In the genomic region with DNA sequence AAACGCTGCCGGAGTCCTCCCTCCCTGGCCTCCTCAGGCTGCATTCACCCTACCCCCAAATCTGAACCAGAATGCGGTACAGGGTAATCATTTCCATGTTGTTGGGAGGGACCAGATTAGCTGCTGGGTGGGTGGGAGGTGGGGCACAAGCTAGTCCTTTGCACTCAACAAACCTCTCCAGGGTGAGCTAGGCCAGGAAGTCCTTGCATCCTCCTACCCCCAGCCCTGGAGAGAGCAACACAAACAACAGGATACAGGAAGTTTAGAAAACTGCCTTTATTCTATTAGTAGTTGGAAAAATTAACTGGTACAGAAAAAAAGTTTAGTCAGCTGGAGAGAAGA, we compare ENCODE assay signal across 8 cellular contexts. TPM values are rescaled to one million over a fixed set of nuclear protein-coding genes. Genes with fewer than 3 reads are reported as not detected.
DNase-seq lines count a peak whose midpoint lies in the region; ATAC-seq, FAIRE-seq and TF ChIP-seq lines count a peak whose summit lies in the region.

No MANE protein-coding gene starts in this region.

- peak overlapping the region; percentile 67 for H3K4me2 ChIP-seq in Karpas-422 (ENCODE audit: low read depth, low read length, poor library complexity, severe bottlenecking)

- peaks cover 21% of the 10 kb centered on the region for H3K36me3 ChIP-seq in Karpas-422 (ENCODE audit: insufficient read depth, low read length)

- H3K4me1 Mint-ChIP-seq in naive thymus-derived CD8-positive, alpha-beta T cell: peaks cover 16 to 51% (median 36%) of the 10 kb centered on the region in 4 donors

- FAIRE-seq in D721Med (lab: Jason Lieb, UNC): no peak

- no peaks in the 10 kb centered on the region for H3K27me3 Mint-ChIP-seq in naive thymus-derived CD8-positive, alpha-beta T cell

- no peaks in the 10 kb centered on the region for H3K9me2 ChIP-seq in Karpas-422 (replicated peaks; ENCODE audit: insufficient read depth, low read length)

- H3K27ac ChIP-seq in Karpas-422 (ENCODE audit: low read length) (peak overlapping the region; percentile 67), cingulate gyrus (ENCODE audit: low read depth, low read length) (peak overlapping the region; percentile 83)

- in situ Hi-C loops in KBM-7 (cut with MboI; ENCODE audit: low pct_unique_long_range_greater_than_20kb, low sequenced_read_pairs): no loop called here

- no peak for TF ChIP-seq CTCF in omental fat pad (IDR thresholded peaks at IDR 0.05)
- TF ChIP-seq CTCF in D721Med (IDR thresholded peaks at IDR 0.05; ENCODE audit: insufficient read depth, missing control alignments): no peak

- H3K79me2 ChIP-seq in Karpas-422 (ENCODE audit: low read length): peaks cover 15% of the 10 kb centered on the region

- H3K9me3 ChIP-seq in Karpas-422 (ENCODE audit: low read length): no peaks in the 10 kb centered on the region

- peak overlapping the region; percentile 75 to 98 (median 90) for H3K27ac Mint-ChIP-seq in naive thymus-derived CD8-positive, alpha-beta T cell

- no peaks in the 10 kb centered on the region for H3K9me3 Mint-ChIP-seq in naive thymus-derived CD8-positive, alpha-beta T cell

- peak overlapping the region; percentile 70 for H3K4me3 ChIP-seq in Karpas-422 (ENCODE audit: low read length)

- H2AFZ ChIP-seq in Karpas-422 (ENCODE audit: low read length): no peak overlapping the region

- peak; percentile 10 for ATAC-seq in GM19395 (IDR thresholded peaks at IDR 0.05; ENCODE audit: unreplicated experiment)
- ATAC-seq in naive thymus-derived CD8-positive, alpha-beta T cell: peak in 1 of 2 donors; percentile 2
- ATAC-seq in omental fat pad (ENCODE audit: low FRiP score): no peak

- H3K4me3 Mint-ChIP-seq in naive thymus-derived CD8-positive, alpha-beta T cell: peak overlapping the region; percentile 87 to 98 (median 95)

- H3K9ac ChIP-seq in Karpas-422 (ENCODE audit: low read length): peak overlapping the region; percentile 76

- H4K20me1 ChIP-seq in Karpas-422 (ENCODE audit: insufficient read depth, low read depth, low read length): no peaks in the 10 kb centered on the region

- POLR2A ChIA-PET in naive thymus-derived CD8-positive, alpha-beta T cell (lab: Charles Lee): interaction anchor here (0.8 to 4.9 kb wide), 9 partner anchors 11 to 111 kb away, joined by 3 to 69 read pairs (median 5); partner anchors contain the start of genes DAG1, NICN1, RHOA and TCTA

- no peaks in the 10 kb centered on the region for H3K27me3 ChIP-seq in Karpas-422 (ENCODE audit: low read length)

- no peak for DNase-seq in Karpas-422
- peak in 2 of 10 donors; percentile 9 to 13 for DNase-seq in naive thymus-derived CD8-positive, alpha-beta T cell
- no peak for DNase-seq in D341Med (ENCODE audit: low spot score)
- no peak for DNase-seq in KBM-7
- no peak for DNase-seq in omental fat pad (ENCODE audit: low spot score)
- no peak for DNase-seq in D721Med (ENCODE audit: insufficient read length, low spot score)

- H3K36me3 Mint-ChIP-seq in naive thymus-derived CD8-positive, alpha-beta T cell: peaks cover 0 to 56% (median 22%) of the 10 kb centered on the region in 3 donors

- peaks cover 24% of the 10 kb centered on the region for H3K4me1 ChIP-seq in Karpas-422 (ENCODE audit: low read length)

RNA-seq across cellular contexts. Expression of gene GPX1, which starts 0.7 kb away (rescaled TPM):
- 89.0 and 127 TPM in 2 replicates for total RNA-seq in Karpas-422 (2014; rRNA removed; shearing (Covaris generic); ENCODE audit: low replicate concordance)
- total RNA-seq in naive thymus-derived CD8-positive, alpha-beta T cell: 10 to 100 TPM; 73.6 to 83.7 TPM
- 100 to 1,000 TPM; 149 to 249 (median 224) TPM for polyA plus RNA-seq in naive thymus-derived CD8-positive, alpha-beta T cell
- total RNA-seq in omental fat pad: 100 to 1,000 TPM; 318 to 730 (median 464) TPM

RNA-seq across cellular contexts. Expression of gene USP4, which starts 19.0 kb away (rescaled TPM):
- 30.0 and 31.7 TPM in 2 replicates for total RNA-seq in Karpas-422 (2014; rRNA removed; shearing (Covaris generic); ENCODE audit: low replicate concordance)
- total RNA-seq in naive thymus-derived CD8-positive, alpha-beta T cell: 100 to 1,000 TPM; 108 to 118 TPM
- polyA plus RNA-seq in naive thymus-derived CD8-positive, alpha-beta T cell: 10 to 100 TPM; 49.6 to 69.1 (median 50.6) TPM
- total RNA-seq in omental fat pad: 10 to 100 TPM; 17.3 to 43.3 (median 34.6) TPM

RNA-seq across cellular contexts. Expression of gene RHOA, which starts 52.9 kb away (rescaled TPM):
- 227 and 281 TPM in 2 replicates for total RNA-seq in Karpas-422 (2014; rRNA removed; shearing (Covaris generic); ENCODE audit: low replicate concordance)
- total RNA-seq in naive thymus-derived CD8-positive, alpha-beta T cell: 100 to 1,000 TPM; 235 to 254 TPM
- 100 to 1,000 TPM; 478 to 683 (median 552) TPM for polyA plus RNA-seq in naive thymus-derived CD8-positive, alpha-beta T cell
- total RNA-seq in omental fat pad: 100 to 1,000 TPM; 456 to 542 (median 494) TPM

RNA-seq across cellular contexts. Expression of gene TCTA, which starts 53.4 kb away (rescaled TPM):
- total RNA-seq in Karpas-422 (2014; rRNA removed; shearing (Covaris generic); ENCODE audit: low replicate concordance): 17.2 and 26.9 TPM in 2 replicates
- total RNA-seq in naive thymus-derived CD8-positive, alpha-beta T cell: 10 to 100 TPM; 34.0 to 34.1 TPM
- 10 to 100 TPM; 37.6 to 48.8 (median 45.5) TPM for polyA plus RNA-seq in naive thymus-derived CD8-positive, alpha-beta T cell
- total RNA-seq in omental fat pad: 10 to 100 TPM; 15.1 to 30.9 (median 24.0) TPM
